ENCODE assay signal across 8 cellular contexts in the genomic region with DNA sequence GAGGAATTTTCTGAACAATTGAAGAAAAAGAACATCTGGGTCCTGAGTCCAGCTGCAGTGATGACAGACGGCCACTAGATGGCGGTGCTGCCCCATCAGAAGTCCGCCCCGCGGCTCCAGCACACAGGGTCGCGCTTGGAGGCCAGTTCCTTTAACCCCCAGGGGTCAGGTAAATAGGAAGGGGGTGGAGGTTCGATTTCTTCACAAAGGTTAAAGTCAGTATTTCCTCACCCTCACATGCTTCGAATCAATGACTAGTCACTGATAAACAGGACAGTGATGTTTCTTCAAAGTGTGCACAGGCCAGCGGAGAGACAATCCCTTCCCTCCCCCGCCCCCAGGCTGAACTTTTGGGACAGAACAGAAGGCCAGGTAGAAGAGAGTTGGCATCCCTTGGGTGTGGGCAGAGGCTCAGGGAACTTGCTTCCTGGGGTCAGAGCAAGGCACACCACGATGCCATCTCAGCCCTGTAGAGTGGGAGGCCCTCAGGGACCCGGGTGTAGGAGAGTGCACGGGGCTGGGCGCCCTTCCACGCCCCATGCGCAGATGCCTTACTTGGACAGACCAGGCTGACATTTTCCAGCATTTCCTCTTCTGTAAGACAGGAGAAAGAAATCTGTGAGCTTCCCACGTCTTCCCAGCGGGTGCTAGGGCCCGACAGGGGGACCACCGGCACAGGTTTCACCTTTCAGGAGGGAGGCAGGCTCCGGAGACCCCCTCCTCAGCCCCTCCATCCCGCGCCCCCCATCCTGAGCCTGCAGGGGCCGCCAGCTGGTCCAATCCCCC. TPM values are rescaled to one million over a fixed set of nuclear protein-coding genes. Genes with fewer than 3 reads are reported as not detected.
DNase-seq lines count a peak whose midpoint lies in the region; ATAC-seq, FAIRE-seq and TF ChIP-seq lines count a peak whose summit lies in the region.

No MANE protein-coding gene starts in this region.

- peak; percentile 73 for FAIRE-seq in endothelial cell of umbilical vein (lab: Jason Lieb, UNC)

- H3K4me2 ChIP-seq in endothelial cell of umbilical vein (ENCODE audit: insufficient read depth, low read length): no peak overlapping the region

- no peak for TF ChIP-seq POLR2A in endothelial cell of umbilical vein (IDR thresholded peaks at IDR 0.05; ENCODE audit: low read depth, low read length)

- BruUV-seq in endothelial cell of umbilical vein (replicated peaks; lab: Mats Ljungman, UMichigan): no TSS peak

- H3K9ac ChIP-seq in endothelial cell of umbilical vein (replicated peaks; ENCODE audit: extremely low read depth, insufficient read depth, low read length): no peak overlapping the region

- TF ChIP-seq CTCF in endothelial cell of umbilical vein (IDR thresholded peaks at IDR 0.05; ENCODE audit: extremely low read depth in 1 of 2, insufficient read depth in 1 of 2, low read depth in 1 of 2, low read length in 2 of 2): peak; percentile 91 to 92

- H3K9me3 ChIP-seq in endothelial cell of umbilical vein (replicated peaks; ENCODE audit: control insufficient read depth, insufficient read depth, low read length): no peaks in the 10 kb centered on the region

- no peaks in the 10 kb centered on the region for H3K9me1 ChIP-seq in endothelial cell of umbilical vein (replicated peaks; ENCODE audit: control insufficient read depth, extremely low read depth, insufficient read depth, low read length)

- no peaks in the 10 kb centered on the region for H3K36me3 ChIP-seq in endothelial cell of umbilical vein (ENCODE audit: control insufficient read depth in 2 of 2, extremely low read depth in 1 of 2, insufficient read depth in 2 of 2, low read length in 2 of 2)

- dilution Hi-C loops in endothelial cell of umbilical vein (cut with MboI; ENCODE audit: extremely low pct_ligation_motif_present, low sequenced_read_pairs): no loop called here

- no peaks in the 10 kb centered on the region for H3K27me3 ChIP-seq in endothelial cell of umbilical vein (ENCODE audit: control insufficient read depth in 2 of 2, insufficient read depth in 2 of 2, low read length in 2 of 2)

- no peak for ATAC-seq in activated CD4-positive, CD25-positive, alpha-beta regulatory T cell treated with anti-CD3 and anti-CD28 coated beads, Interleukin-2, amount 50 U/mL, for 24 hours
- peak; percentile 82 for ATAC-seq in HG02852 (IDR thresholded peaks at IDR 0.05; ENCODE audit: unreplicated experiment)

- no peak overlapping the region for H3K27ac ChIP-seq in endothelial cell of umbilical vein (ENCODE audit: insufficient read depth, low read depth, low read length)

- H3K4me3 ChIP-seq in endothelial cell of umbilical vein (replicated peaks in 1 of 3; ENCODE audit: insufficient read depth in 1 of 3, low read depth in 1 of 3, low read length in 3 of 3): no peak overlapping the region

- intact Hi-C loops in endothelial cell of umbilical vein (cut with micrococcal nuclease): loop anchor here (1.0 to 10.0 kb wide), 5 partner anchors 75 to 382 kb away; no protein-coding TSS in a partner anchor

- POLR2A ChIA-PET in endothelial cell of umbilical vein (lab: Charles Lee): no interaction called here

- no peak overlapping the region for H2AFZ ChIP-seq in endothelial cell of umbilical vein (ENCODE audit: low read depth, low read length)

- H3K79me2 ChIP-seq in endothelial cell of umbilical vein (ENCODE audit: control insufficient read depth, insufficient read depth, low read length): no peaks in the 10 kb centered on the region

- no peaks in the 10 kb centered on the region for H3K4me1 ChIP-seq in endothelial cell of umbilical vein (ENCODE audit: control insufficient read depth, extremely low read depth, insufficient read depth, low read length)

- peak; percentile 1 to 32 (median 21) for DNase-seq in activated CD4-positive, CD25-positive, alpha-beta regulatory T cell (lab: John Stamatoyannopoulos, UW)
- DNase-seq in NCI-H2171 (lab: John Stamatoyannopoulos, UW) (peak; percentile 61), endothelial cell of umbilical vein (ENCODE audit: low read depth, low spot score) (peak; percentile 55), mesenteric fat pad (ENCODE audit: low spot score) (peak; percentile 93)
- peak; percentile 82 for DNase-seq in activated CD8-positive, alpha-beta memory T cell treated with anti-CD3 and anti-CD28 coated beads for 24 hours
- peak; percentile 24 for DNase-seq in stimulated activated CD8-positive, alpha-beta memory T cell treated with anti-CD3 and anti-CD28 coated beads, Interleukin-4, amount 100 ng/mL, for 24 hours (ENCODE audit: low read depth)

- CTCF ChIA-PET in endothelial cell of umbilical vein (lab: Charles Lee): interaction anchor here (0.8 to 5.9 kb wide), 11 partner anchors 10 to 381 kb away, joined by 3 to 125 read pairs (median 5); no protein-coding TSS in a partner anchor

- H4K20me1 ChIP-seq in endothelial cell of umbilical vein (replicated peaks; ENCODE audit: control insufficient read depth, extremely low read depth, insufficient read depth, low read length): no peaks in the 10 kb centered on the region

TF ChIP-seq in endothelial cell of umbilical vein, 7 proteins besides CTCF, POLR2A, EP300 and RAD21:
- TF ChIP-seq, protein P1, sequence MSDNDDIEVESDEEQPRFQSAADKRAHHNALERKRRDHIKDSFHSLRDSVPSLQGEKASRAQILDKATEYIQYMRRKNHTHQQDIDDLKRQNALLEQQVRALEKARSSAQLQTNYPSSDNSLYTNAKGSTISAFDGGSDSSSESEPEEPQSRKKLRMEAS (IDR thresholded peaks at IDR 0.05; ENCODE audit: insufficient read depth, insufficient read length): no peak
- no peak for TF ChIP-seq FOS (IDR thresholded peaks at IDR 0.05; ENCODE audit: borderline replicate concordance, insufficient read depth, low read length)
- no peak for TF ChIP-seq EZH2 (IDR thresholded peaks at IDR 0.05; ENCODE audit: borderline replicate concordance, low read depth, low read length, severe bottlenecking)
- no peak for TF ChIP-seq JUN (IDR thresholded peaks at IDR 0.05; ENCODE audit: borderline replicate concordance, insufficient read depth, insufficient read length, low read depth)
- no peak for TF ChIP-seq POLR2AphosphoS5 (IDR thresholded peaks at IDR 0.05; ENCODE audit: insufficient read depth, low read depth, low read length)
- no peak for TF ChIP-seq GATA2 (IDR thresholded peaks at IDR 0.05; ENCODE audit: insufficient read depth, insufficient read length, low read depth, low read length)
- no peak for TF ChIP-seq MYC (IDR thresholded peaks at IDR 0.05; ENCODE audit: low read depth, low read length)

RNA-seq across cellular contexts. Expression of a gene that starts 0.7 kb away (rescaled TPM):
- total RNA-seq in endothelial cell of umbilical vein (0.09 and 0.25 TPM in 2 replicates), mesenteric fat pad (8.5 TPM)
- polyA plus RNA-seq in endothelial cell of umbilical vein: 0.06 and 0.07 TPM in 2 replicates
- polyA plus RNA-seq in endothelial cell of umbilical vein (2011; cell fraction: cytosol; rRNA removed): 0.04 TPM in 2 replicates
- polyA plus RNA-seq in endothelial cell of umbilical vein (2011; cell fraction: nucleus; rRNA removed): 0.09 and 0.17 TPM in 2 replicates
- polyA plus RNA-seq in endothelial cell of umbilical vein (2012): 0.10 and 0.20 TPM in 2 replicates
- 0.56 and 1.6 TPM in 2 replicates for polyA minus RNA-seq in endothelial cell of umbilical vein
- not detected for polyA minus RNA-seq in endothelial cell of umbilical vein (2011; cell fraction: cytosol; rRNA and poly(A)+ RNA removed)
- polyA minus RNA-seq in endothelial cell of umbilical vein (2011; cell fraction: nucleus; rRNA and poly(A)+ RNA removed): 0.19 and 0.38 TPM in 2 replicates

Comparison
In these comparisons a context has a peak if more than half of its experiments do, and no peak if none do; other contexts are left out.
1. DNase-seq: peak in every context shown above with its lines; median percentile 93 in mesenteric fat pad; 82 in activated CD8-positive, alpha-beta memory T cell treated with anti-CD3 and anti-CD28 coated beads for 24 hours; 61 in NCI-H2171; 55 in endothelial cell of umbilical vein; 24 in stimulated activated CD8-positive, alpha-beta memory T cell treated with anti-CD3 and anti-CD28 coated beads, Interleukin-4, amount 100 ng/mL, for 24 hours; 21 in activated CD4-positive, CD25-positive, alpha-beta regulatory T cell.